In the genomic region with DNA sequence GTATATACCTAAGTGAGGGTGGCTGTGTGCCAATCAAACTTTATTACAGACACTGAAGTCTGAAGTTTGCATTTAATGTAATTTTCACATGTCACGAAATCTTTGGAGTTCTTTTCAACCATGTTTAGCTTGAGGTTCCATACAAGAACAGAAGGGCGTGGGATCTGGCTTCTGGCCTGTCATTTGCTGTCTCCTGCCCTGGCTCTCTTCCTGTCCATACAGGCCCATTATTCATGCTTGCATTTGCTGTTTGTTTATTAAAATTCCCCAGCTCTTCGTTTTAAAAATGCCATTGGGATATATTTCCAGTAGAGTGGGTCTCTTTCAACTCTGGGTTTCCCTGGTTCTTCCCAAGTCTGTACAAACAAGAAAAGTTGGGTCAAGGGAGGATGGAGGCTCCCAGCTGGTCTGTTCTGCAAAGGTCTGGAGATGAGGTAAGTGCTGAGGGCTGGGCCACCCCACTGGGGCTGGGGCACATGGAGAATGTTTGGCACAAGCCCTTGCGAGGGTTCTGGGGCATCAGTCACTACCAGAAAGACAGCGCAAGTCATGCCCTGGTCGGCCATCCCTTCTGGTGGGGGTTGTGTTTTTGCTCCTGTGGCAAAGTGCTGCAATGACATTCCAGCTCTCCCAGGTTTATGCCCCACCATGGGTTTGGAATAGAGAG, we compare ENCODE assay signal across 1 cellular context.
TF ChIP-seq lines count a peak whose summit lies in the region.

No MANE protein-coding gene starts in this region.

TF ChIP-seq in GM12878, 131 proteins besides CTCF, POLR2A, EP300 and RAD21 (continued from another document):
- TF ChIP-seq, protein P1, sequence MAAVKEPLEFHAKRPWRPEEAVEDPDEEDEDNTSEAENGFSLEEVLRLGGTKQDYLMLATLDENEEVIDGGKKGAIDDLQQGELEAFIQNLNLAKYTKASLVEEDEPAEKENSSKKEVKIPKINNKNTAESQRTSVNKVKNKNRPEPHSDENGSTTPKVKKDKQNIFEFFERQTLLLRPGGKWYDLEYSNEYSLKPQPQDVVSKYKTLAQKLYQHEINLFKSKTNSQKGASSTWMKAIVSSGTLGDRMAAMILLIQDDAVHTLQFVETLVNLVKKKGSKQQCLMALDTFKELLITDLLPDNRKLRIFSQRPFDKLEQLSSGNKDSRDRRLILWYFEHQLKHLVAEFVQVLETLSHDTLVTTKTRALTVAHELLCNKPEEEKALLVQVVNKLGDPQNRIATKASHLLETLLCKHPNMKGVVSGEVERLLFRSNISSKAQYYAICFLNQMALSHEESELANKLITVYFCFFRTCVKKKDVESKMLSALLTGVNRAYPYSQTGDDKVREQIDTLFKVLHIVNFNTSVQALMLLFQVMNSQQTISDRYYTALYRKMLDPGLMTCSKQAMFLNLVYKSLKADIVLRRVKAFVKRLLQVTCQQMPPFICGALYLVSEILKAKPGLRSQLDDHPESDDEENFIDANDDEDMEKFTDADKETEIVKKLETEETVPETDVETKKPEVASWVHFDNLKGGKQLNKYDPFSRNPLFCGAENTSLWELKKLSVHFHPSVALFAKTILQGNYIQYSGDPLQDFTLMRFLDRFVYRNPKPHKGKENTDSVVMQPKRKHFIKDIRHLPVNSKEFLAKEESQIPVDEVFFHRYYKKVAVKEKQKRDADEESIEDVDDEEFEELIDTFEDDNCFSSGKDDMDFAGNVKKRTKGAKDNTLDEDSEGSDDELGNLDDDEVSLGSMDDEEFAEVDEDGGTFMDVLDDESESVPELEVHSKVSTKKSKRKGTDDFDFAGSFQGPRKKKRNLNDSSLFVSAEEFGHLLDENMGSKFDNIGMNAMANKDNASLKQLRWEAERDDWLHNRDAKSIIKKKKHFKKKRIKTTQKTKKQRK (IDR thresholded peaks at IDR 0.05; ENCODE audit: low read depth, low read length) = no peak
- TF ChIP-seq, protein P2, sequence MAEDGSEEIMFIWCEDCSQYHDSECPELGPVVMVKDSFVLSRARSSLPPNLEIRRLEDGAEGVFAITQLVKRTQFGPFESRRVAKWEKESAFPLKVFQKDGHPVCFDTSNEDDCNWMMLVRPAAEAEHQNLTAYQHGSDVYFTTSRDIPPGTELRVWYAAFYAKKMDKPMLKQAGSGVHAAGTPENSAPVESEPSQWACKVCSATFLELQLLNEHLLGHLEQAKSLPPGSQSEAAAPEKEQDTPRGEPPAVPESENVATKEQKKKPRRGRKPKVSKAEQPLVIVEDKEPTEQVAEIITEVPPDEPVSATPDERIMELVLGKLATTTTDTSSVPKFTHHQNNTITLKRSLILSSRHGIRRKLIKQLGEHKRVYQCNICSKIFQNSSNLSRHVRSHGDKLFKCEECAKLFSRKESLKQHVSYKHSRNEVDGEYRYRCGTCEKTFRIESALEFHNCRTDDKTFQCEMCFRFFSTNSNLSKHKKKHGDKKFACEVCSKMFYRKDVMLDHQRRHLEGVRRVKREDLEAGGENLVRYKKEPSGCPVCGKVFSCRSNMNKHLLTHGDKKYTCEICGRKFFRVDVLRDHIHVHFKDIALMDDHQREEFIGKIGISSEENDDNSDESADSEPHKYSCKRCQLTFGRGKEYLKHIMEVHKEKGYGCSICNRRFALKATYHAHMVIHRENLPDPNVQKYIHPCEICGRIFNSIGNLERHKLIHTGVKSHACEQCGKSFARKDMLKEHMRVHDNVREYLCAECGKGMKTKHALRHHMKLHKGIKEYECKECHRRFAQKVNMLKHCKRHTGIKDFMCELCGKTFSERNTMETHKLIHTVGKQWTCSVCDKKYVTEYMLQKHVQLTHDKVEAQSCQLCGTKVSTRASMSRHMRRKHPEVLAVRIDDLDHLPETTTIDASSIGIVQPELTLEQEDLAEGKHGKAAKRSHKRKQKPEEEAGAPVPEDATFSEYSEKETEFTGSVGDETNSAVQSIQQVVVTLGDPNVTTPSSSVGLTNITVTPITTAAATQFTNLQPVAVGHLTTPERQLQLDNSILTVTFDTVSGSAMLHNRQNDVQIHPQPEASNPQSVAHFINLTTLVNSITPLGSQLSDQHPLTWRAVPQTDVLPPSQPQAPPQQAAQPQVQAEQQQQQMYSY (CRISPR knock-in tag; IDR thresholded peaks at IDR 0.05) = no peak
- no peak for TF ChIP-seq CBFB (IDR thresholded peaks at IDR 0.05; ENCODE audit: low read depth)
- TF ChIP-seq SRF (IDR thresholded peaks at IDR 0.05; ENCODE audit: low read depth in 2 of 2, low read length in 2 of 2) = no peak
- TF ChIP-seq IKZF2 (IDR thresholded peaks at IDR 0.05) = no peak
- no peak for TF ChIP-seq CREM (IDR thresholded peaks at IDR 0.05; ENCODE audit: low read depth)
- TF ChIP-seq SP1 (IDR thresholded peaks at IDR 0.05; ENCODE audit: low read depth, low read length) = no peak
- TF ChIP-seq ZSCAN29 (IDR thresholded peaks at IDR 0.05) = no peak
TF ChIP-seq in GM12878: peak in this region for 0.
